ENCODE assay signal across 16 cellular contexts in the genomic region with DNA sequence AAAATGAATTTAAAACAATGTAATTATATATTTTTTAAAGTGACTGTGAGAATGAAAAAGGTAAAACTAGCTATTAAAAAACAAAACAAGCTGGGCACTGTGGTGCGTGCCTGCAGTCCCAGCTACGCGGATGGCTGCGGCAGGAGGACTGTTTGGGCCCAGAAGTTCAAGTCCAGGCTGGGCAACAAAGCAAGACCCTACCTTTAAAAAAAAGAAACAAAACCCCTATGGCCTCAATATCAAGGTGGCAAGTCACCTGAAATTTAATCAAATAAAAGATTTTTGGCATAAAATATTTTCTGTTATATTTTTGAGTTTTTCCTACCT. TPM values are rescaled to one million over a fixed set of nuclear protein-coding genes. Genes with fewer than 3 reads are reported as not detected.
DNase-seq lines count a peak whose midpoint lies in the region; ATAC-seq and TF ChIP-seq lines count a peak whose summit lies in the region.
"Had no signal": no experiment of that assay in that cellular context is flagged by ENCODE, and none has a peak within 500 bp of the region (broad histone marks: within the 10 kb centered on the region; RNA-seq: fewer than 3 reads in every experiment).

No MANE protein-coding gene starts in this region.

- H3K36me3 Mint-ChIP-seq in activated naive CD8-positive, alpha-beta T cell treated with anti-CD3 and anti-CD28 coated beads, Interleukin-2, amount 50 U/mL, for 24 hours (ENCODE audit: low read depth) = peaks cover 23% of the 10 kb centered on the region

- H3K9me3 ChIP-seq in SU-DHL-6 (ENCODE audit: insufficient read depth, low read length) (no peaks in the 10 kb centered on the region), adrenal gland (replicated peaks in 1 of 3) (no peaks in the 10 kb centered on the region)

- TF ChIP-seq POLR2A in adrenal gland (IDR thresholded peaks at IDR 0.05) = no peak

- H3K9ac ChIP-seq in SU-DHL-6 (ENCODE audit: low read length) = no peak overlapping the region

- no peak overlapping the region for H3K4me3 ChIP-seq in SU-DHL-6 (ENCODE audit: insufficient read depth, low read length, poor library complexity, severe bottlenecking)
- H3K4me3 ChIP-seq in adrenal gland = no peak overlapping the region

- H3K4me1 ChIP-seq in adrenal gland (replicated peaks in 1 of 2) = no peaks in the 10 kb centered on the region

- no peaks in the 10 kb centered on the region for H3K27me3 ChIP-seq in SU-DHL-6 (ENCODE audit: low read length)
- no peaks in the 10 kb centered on the region for H3K27me3 ChIP-seq in adrenal gland

- no peaks in the 10 kb centered on the region for H3K9me2 ChIP-seq in SU-DHL-6 (replicated peaks; ENCODE audit: insufficient read depth, low read length)

- ATAC-seq in GM18517 (IDR thresholded peaks at IDR 0.05; ENCODE audit: unreplicated experiment) (peak; percentile 16), GM21381 (IDR thresholded peaks at IDR 0.05; ENCODE audit: unreplicated experiment) (peak; percentile 28), HG02970 (IDR thresholded peaks at IDR 0.05; ENCODE audit: low FRiP score, unreplicated experiment) (peak; percentile 18), HG02763 (IDR thresholded peaks at IDR 0.05; ENCODE audit: unreplicated experiment) (no peak), GM18520 (IDR thresholded peaks at IDR 0.05; ENCODE audit: unreplicated experiment) (no peak)
- ATAC-seq in activated naive CD8-positive, alpha-beta T cell treated with anti-CD3 and anti-CD28 coated beads, Interleukin-2, amount 50 U/mL, for 24 hours = no peak
- ATAC-seq: HCT116 had no signal

- H3K27ac Mint-ChIP-seq in activated naive CD8-positive, alpha-beta T cell treated with anti-CD3 and anti-CD28 coated beads, Interleukin-2, amount 50 U/mL, for 24 hours = no peak overlapping the region

- no peaks in the 10 kb centered on the region for H3K27me3 Mint-ChIP-seq in activated naive CD8-positive, alpha-beta T cell treated with anti-CD3 and anti-CD28 coated beads, Interleukin-2, amount 50 U/mL, for 24 hours
- H3K27me3 Mint-ChIP-seq: central memory CD8-positive, alpha-beta T cell had no signal

- H3K79me2 ChIP-seq in SU-DHL-6 (ENCODE audit: insufficient read depth, low read length) = no peaks in the 10 kb centered on the region

- H3F3A ChIP-seq in SU-DHL-6 (ENCODE audit: insufficient read depth) = peaks cover 8% of the 10 kb centered on the region; the same call in 1 of the 2 replicates

- no peak overlapping the region for H3K27ac ChIP-seq in SU-DHL-6 (ENCODE audit: low read depth, low read length)
- no peak overlapping the region for H3K27ac ChIP-seq in adrenal gland
- H3K27ac ChIP-seq: C4-2B had no signal

- peaks cover 13% of the 10 kb centered on the region for H3K4me1 Mint-ChIP-seq in activated naive CD8-positive, alpha-beta T cell treated with anti-CD3 and anti-CD28 coated beads, Interleukin-2, amount 50 U/mL, for 24 hours
- H3K4me1 Mint-ChIP-seq: central memory CD8-positive, alpha-beta T cell; neural crest cell had no signal

- no peak overlapping the region for H2AFZ ChIP-seq in SU-DHL-6 (ENCODE audit: low read depth, low read length, severe bottlenecking)

- no peaks in the 10 kb centered on the region for H3K9me3 Mint-ChIP-seq in activated naive CD8-positive, alpha-beta T cell treated with anti-CD3 and anti-CD28 coated beads, Interleukin-2, amount 50 U/mL, for 24 hours
- H3K9me3 Mint-ChIP-seq: activated naive CD4-positive, alpha-beta T cell treated with anti-CD3 and anti-CD28 coated beads for 36 hours; central memory CD8-positive, alpha-beta T cell; neural crest cell had no signal

- peaks cover 13% of the 10 kb centered on the region; the same call in 1 of the 2 replicates for H3K36me3 ChIP-seq in SU-DHL-6 (ENCODE audit: low read length)
- peaks cover 0 to 39% of the 10 kb centered on the region in 2 donors for H3K36me3 ChIP-seq in adrenal gland (replicated peaks in 1 of 2)

- TF ChIP-seq CTCF in SU-DHL-6 (IDR thresholded peaks at IDR 0.05; ENCODE audit: insufficient read depth, low read length, poor library complexity, severe bottlenecking) (no peak), adrenal gland (IDR thresholded peaks at IDR 0.05) (no peak)

- WGBS in adrenal gland, 4 donors = 84 to 96% (median 92%) methylated on average over 4 of the region's 4 CpGs

- no peak for DNase-seq in activated naive CD8-positive, alpha-beta T cell treated with anti-CD3 and anti-CD28 coated beads, Interleukin-2, amount 50 U/mL, for 24 hours
- no peak for DNase-seq in adrenal gland
- DNase-seq: activated naive CD4-positive, alpha-beta T cell treated with anti-CD3 and anti-CD28 coated beads for 36 hours; glutamatergic neuron; NCI-H1105 treated with DMSO at 0.1 percent for 48 hours; NCI-H510A had no signal

- peak overlapping the region; percentile 54 for H3K4me2 ChIP-seq in SU-DHL-6 (ENCODE audit: low read depth, low read length, poor library complexity, severe bottlenecking)

- no peaks in the 10 kb centered on the region for H4K20me1 ChIP-seq in SU-DHL-6 (ENCODE audit: low read depth, low read length)

- intact Hi-C loops in adrenal gland (cut with DNase I) = no loop called here

- H3K4me3 Mint-ChIP-seq in activated naive CD8-positive, alpha-beta T cell treated with anti-CD3 and anti-CD28 coated beads, Interleukin-2, amount 50 U/mL, for 24 hours = no peak overlapping the region
- H3K4me3 Mint-ChIP-seq: activated naive CD4-positive, alpha-beta T cell treated with anti-CD3 and anti-CD28 coated beads for 36 hours; central memory CD8-positive, alpha-beta T cell; neural crest cell had no signal

RNA-seq across cellular contexts. Expression of gene STRN, which starts 46.9 kb away (rescaled TPM):
- total RNA-seq in adrenal gland = 10 to 100 TPM; 12.3 to 36.9 (median 20.5) TPM
- 10 to 100 TPM in 1 of 3 donors, 1 to 10 TPM in 2; 2.6 to 13.4 (median 3.4) TPM for polyA plus RNA-seq in adrenal gland

Comparison
In these comparisons a context has a peak if more than half of its experiments do, and no peak if none do; other contexts are left out.
1. ATAC-seq: peak in GM18517 (single experiment), GM21381 (single experiment) and HG02970 (single experiment); none in activated naive CD8-positive, alpha-beta T cell treated with anti-CD3 and anti-CD28 coated beads, Interleukin-2, amount 50 U/mL, for 24 hours (single experiment), HG02763 (single experiment) and GM18520 (single experiment).